In genomic region chr12:48198985-48199384, GRCh38 we compare ENCODE assay signal across 10 cellular contexts. TPM values are rescaled to one million over a fixed set of nuclear protein-coding genes. Genes with fewer than 3 reads are reported as not detected.
DNase-seq lines count a peak whose midpoint lies in the region; ATAC-seq, FAIRE-seq and TF ChIP-seq lines count a peak whose summit lies in the region.
"Had no signal": no experiment of that assay in that cellular context is flagged by ENCODE, and none has a peak within 500 bp of the region (broad histone marks: within the 10 kb centered on the region; RNA-seq: fewer than 3 reads in every experiment).

No MANE protein-coding gene starts in this region.

- H3K9me3 Mint-ChIP-seq in activated CD4-positive, alpha-beta T cell treated with anti-CD3 and anti-CD28 coated beads, Interleukin-2, amount 10 ng/mL, durations not matched to agents 7 days and 5 days = peaks cover 28% of the 10 kb centered on the region
- H3K9me3 Mint-ChIP-seq in astrocyte (ENCODE audit: unreplicated experiment) = peaks cover 6% of the 10 kb centered on the region

- POLR2A ChIA-PET in activated CD4-positive, alpha-beta T cell treated with anti-CD3 and anti-CD28 coated beads, Interleukin-2, amount 10 ng/mL, durations not matched to agents 7 days and 5 days (lab: Charles Lee) = interaction anchor here (0.6 kb wide), 2 partner anchors 181 to 333 kb away, joined by 3 read pairs; no protein-coding TSS in a partner anchor

- no peaks in the 10 kb centered on the region for H4K20me1 ChIP-seq in astrocyte (ENCODE audit: insufficient read depth, low read length)

- peak overlapping the region; percentile 99 for H2AFZ ChIP-seq in astrocyte (ENCODE audit: low read depth, low read length)

- H3K36me3 Mint-ChIP-seq in activated CD4-positive, alpha-beta T cell treated with anti-CD3 and anti-CD28 coated beads, Interleukin-2, amount 10 ng/mL, durations not matched to agents 7 days and 5 days (ENCODE audit: low read depth) = peaks cover 48% of the 10 kb centered on the region
- peaks cover 3% of the 10 kb centered on the region for H3K36me3 Mint-ChIP-seq in astrocyte (ENCODE audit: low read depth, unreplicated experiment)

- H3K27ac Mint-ChIP-seq in activated CD4-positive, alpha-beta T cell treated with anti-CD3 and anti-CD28 coated beads, Interleukin-2, amount 10 ng/mL, durations not matched to agents 7 days and 5 days = peak overlapping the region; percentile 90
- peak overlapping the region; percentile 96 for H3K27ac Mint-ChIP-seq in astrocyte (ENCODE audit: unreplicated experiment)

- TF ChIP-seq CTCF in astrocyte (IDR thresholded peaks at IDR 0.05; ENCODE audit: insufficient read depth, low read depth, low read length) (no peak), right lobe of liver (IDR thresholded peaks at IDR 0.05) (no peak), thoracic aorta (IDR thresholded peaks at IDR 0.05) (no peak)

- ATAC-seq in right lobe of liver = no peak
- ATAC-seq in thoracic aorta (ENCODE audit: insufficient number of reproducible peaks, low FRiP score, low read depth) = no peak

- H3K9me3 ChIP-seq in astrocyte (ENCODE audit: insufficient read depth, low read depth, low read length) (no peaks in the 10 kb centered on the region), right lobe of liver (no peaks in the 10 kb centered on the region), thoracic aorta (no peaks in the 10 kb centered on the region)

- no peak for DNase-seq in activated CD4-positive, alpha-beta T cell treated with anti-CD3 and anti-CD28 coated beads, Interleukin-2, amount 10 ng/mL, durations not matched to agents 7 days and 5 days
- DNase-seq in activated CD4-positive, alpha-beta T cell treated with anti-CD3 and anti-CD28 coated beads, Interleukin-2, amount 50 U/mL, for 1 hour = no peak
- DNase-seq in astrocyte (ENCODE audit: low read depth) = no peak
- DNase-seq in right lobe of liver = no peak
- DNase-seq in thoracic aorta (ENCODE audit: low spot score) = no peak
- no peak for DNase-seq in posterior cingulate gyrus
- DNase-seq in HuH-7.5 (ENCODE audit: low spot score) = no peak
- no peak for DNase-seq in HuH-7 (ENCODE audit: low spot score)

- H3K27me3 ChIP-seq in astrocyte (ENCODE audit: insufficient read depth, low read length) (peaks cover 4% of the 10 kb centered on the region), right lobe of liver (no peaks in the 10 kb centered on the region), thoracic aorta (replicated peaks; ENCODE audit: insufficient read depth) (no peaks in the 10 kb centered on the region)

- H3K4me3 ChIP-seq in astrocyte (ENCODE audit: insufficient read depth, low read depth, low read length) = peak overlapping the region; percentile 84
- H3K4me3 ChIP-seq in right lobe of liver = peak overlapping the region; percentile 60 to 75 (median 61)
- peak overlapping the region; percentile 98 for H3K4me3 ChIP-seq in thoracic aorta

- H3K4me1 Mint-ChIP-seq in activated CD4-positive, alpha-beta T cell treated with anti-CD3 and anti-CD28 coated beads, Interleukin-2, amount 10 ng/mL, durations not matched to agents 7 days and 5 days = peaks cover 45% of the 10 kb centered on the region
- peaks cover 15% of the 10 kb centered on the region for H3K4me1 Mint-ChIP-seq in astrocyte (ENCODE audit: low read depth, unreplicated experiment)

- peak overlapping the region; percentile 71 for H3K27ac ChIP-seq in astrocyte (ENCODE audit: low read depth, low read length)
- peak overlapping the region; percentile 90 to 98 (median 97) for H3K27ac ChIP-seq in right lobe of liver
- H3K27ac ChIP-seq in thoracic aorta = peak overlapping the region; percentile 98 to 99
- H3K27ac ChIP-seq: C4-2B had no signal

- no peaks in the 10 kb centered on the region for H3K36me3 ChIP-seq in astrocyte (ENCODE audit: insufficient read depth, low read length)
- no peaks in the 10 kb centered on the region for H3K36me3 ChIP-seq in right lobe of liver
- H3K36me3 ChIP-seq in thoracic aorta = no peaks in the 10 kb centered on the region

- no peak for FAIRE-seq in astrocyte (lab: Jason Lieb, UNC)

- peak overlapping the region; percentile 88 for H3K9ac ChIP-seq in astrocyte (ENCODE audit: low read length)

- intact Hi-C loops in right lobe of liver (cut with DNase I) = no loop called here
- intact Hi-C loops in posterior cingulate gyrus (cut with DNase I) = loop anchor here (5.0 kb wide), 1 partner anchor 153 kb away; the partner anchor contains the start of gene ZNF641

- TF ChIP-seq POLR2A in right lobe of liver (IDR thresholded peaks at IDR 0.05) = no peak

- peaks cover 12% of the 10 kb centered on the region for H3K27me3 Mint-ChIP-seq in activated CD4-positive, alpha-beta T cell treated with anti-CD3 and anti-CD28 coated beads, Interleukin-2, amount 10 ng/mL, durations not matched to agents 7 days and 5 days
- peaks cover 3% of the 10 kb centered on the region for H3K27me3 Mint-ChIP-seq in astrocyte (ENCODE audit: low read depth, unreplicated experiment)

- H3K4me2 ChIP-seq in astrocyte (ENCODE audit: low read length) = peak overlapping the region; percentile 94

- peaks cover 12% of the 10 kb centered on the region for H3K4me1 ChIP-seq in astrocyte (ENCODE audit: insufficient read depth, low read length)
- H3K4me1 ChIP-seq in right lobe of liver = peaks cover 0 to 17% (median 2%) of the 10 kb centered on the region in 4 donors
- peaks cover 0 to 13% of the 10 kb centered on the region in 2 donors for H3K4me1 ChIP-seq in thoracic aorta (ENCODE audit: control insufficient read depth in 1 of 2, low read depth in 2 of 2)

- CTCF ChIA-PET in activated CD4-positive, alpha-beta T cell treated with anti-CD3 and anti-CD28 coated beads, Interleukin-2, amount 10 ng/mL, durations not matched to agents 7 days and 5 days (lab: Charles Lee) = interaction anchor here (0.5 to 2.1 kb wide), 12 partner anchors 10 to 655 kb away, joined by 3 to 7 read pairs (median 3); partner anchors contain the start of gene TMEM106C

- no peaks in the 10 kb centered on the region for H3K79me2 ChIP-seq in astrocyte (ENCODE audit: insufficient read depth, low read length)

- WGBS in right lobe of liver (ENCODE audit: insufficient coverage, low coverage, low lambda C conversion rate, missing lambda C conversion rate) = 71% methylated on average over 10 of the region's 10 CpGs

- peak overlapping the region; percentile 77 for H3K4me3 Mint-ChIP-seq in activated CD4-positive, alpha-beta T cell treated with anti-CD3 and anti-CD28 coated beads, Interleukin-2, amount 10 ng/mL, durations not matched to agents 7 days and 5 days
- peak overlapping the region; percentile 86 for H3K4me3 Mint-ChIP-seq in astrocyte (ENCODE audit: unreplicated experiment)

RNA-seq across cellular contexts. Expression of gene OR10AD1, which starts 4.1 kb away (rescaled TPM):
- total RNA-seq in activated CD4-positive, alpha-beta T cell treated with anti-CD3 and anti-CD28 coated beads, Interleukin-2, amount 10 ng/mL, durations not matched to agents 7 days and 5 days = not detected
- total RNA-seq in astrocyte (not detected in 2 replicates), right lobe of liver (not detected), thoracic aorta (not detected)
- total RNA-seq: RPMI7951 had no signal

RNA-seq across cellular contexts. Expression of gene CCDC184, which starts 15.5 kb away (rescaled TPM):
- under 1 TPM; 0.17 to 0.22 TPM for total RNA-seq in activated CD4-positive, alpha-beta T cell treated with anti-CD3 and anti-CD28 coated beads, Interleukin-2, amount 10 ng/mL, durations not matched to agents 7 days and 5 days
- total RNA-seq in astrocyte = 3.3 and 3.5 TPM in 2 replicates
- under 1 TPM in 3 of 6 experiments, not detected in 3; 0.11 to 0.46 (median 0.23) TPM for total RNA-seq in right lobe of liver
- total RNA-seq in thoracic aorta = 1 to 10 TPM in 1 of 2 donors, under 1 TPM in 1; 0.81 to 5.6 TPM

RNA-seq across cellular contexts. Expression of gene ASB8, which starts 41.7 kb away (rescaled TPM):
- total RNA-seq in activated CD4-positive, alpha-beta T cell treated with anti-CD3 and anti-CD28 coated beads, Interleukin-2, amount 10 ng/mL, durations not matched to agents 7 days and 5 days = 10 to 100 TPM; 44.7 to 46.4 TPM
- total RNA-seq in astrocyte (25.1 and 29.9 TPM in 2 replicates), right lobe of liver (10 to 100 TPM; 17.7 to 29.3 (median 21.6) TPM), thoracic aorta (10 to 100 TPM; 20.7 to 45.3 TPM)
